ENCODE assay signal across 8 cellular contexts in the genomic region with DNA sequence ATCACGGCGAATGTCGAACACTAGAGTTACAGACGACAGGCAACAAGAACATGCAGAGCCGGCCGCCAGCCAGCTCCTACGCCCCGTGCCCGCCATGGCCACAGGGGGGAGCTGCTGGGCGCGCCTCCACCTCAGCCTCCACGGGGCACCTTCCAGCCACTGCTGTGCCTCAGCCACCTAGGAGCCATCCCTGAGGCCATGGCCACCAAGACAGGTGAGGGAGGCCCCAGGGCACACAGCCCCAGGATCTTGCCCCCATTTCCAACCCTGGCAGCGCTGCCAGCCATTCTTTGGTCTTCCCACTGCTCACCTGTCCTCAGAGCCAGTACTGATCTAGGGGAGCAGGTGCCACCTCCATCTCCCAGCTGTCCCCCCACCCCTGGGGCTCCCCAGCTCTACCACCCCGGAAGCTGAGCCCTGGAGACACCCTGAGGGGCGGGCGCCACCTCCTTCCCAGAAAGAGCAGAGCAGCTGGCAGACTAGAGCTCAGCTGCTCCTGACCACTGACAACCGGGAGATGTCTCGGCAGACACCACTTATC. TPM values are rescaled to one million over a fixed set of nuclear protein-coding genes. Genes with fewer than 3 reads are reported as not detected.
A peak's percentile ranks its signal among the peaks of the same experiment; 100 is the strongest.
DNase-seq lines count a peak whose midpoint lies in the region; ATAC-seq and TF ChIP-seq lines count a peak whose summit lies in the region.

No MANE protein-coding gene starts in this region.

- H3K4ac ChIP-seq in IMR-90 (ENCODE audit: low read depth, low read length) = no peak overlapping the region

- H3K56ac ChIP-seq in IMR-90 (ENCODE audit: extremely low read depth, insufficient read depth, low read length) = no peak overlapping the region

- H3K27me3 ChIP-seq in DND-41 (ENCODE audit: insufficient read depth, low read length, poor library complexity) (no peaks in the 10 kb centered on the region), IMR-90 (ENCODE audit: control insufficient read depth, insufficient read depth, low read length) (no peaks in the 10 kb centered on the region), brain microvascular endothelial cell (replicated peaks) (no peaks in the 10 kb centered on the region), kidney epithelial cell (ENCODE audit: control insufficient read depth, insufficient read depth, low read length) (no peaks in the 10 kb centered on the region)

- no peak overlapping the region for H4K5ac ChIP-seq in IMR-90 (ENCODE audit: low read depth, low read length)

- H3K4me3 ChIP-seq in DND-41 (ENCODE audit: low read depth in 1 of 2, low read length in 2 of 2) (no peak overlapping the region), IMR-90 (ENCODE audit: insufficient read depth, low read depth, low read length) (no peak overlapping the region), brain microvascular endothelial cell (ENCODE audit: low read depth, low read length) (no peak overlapping the region), kidney epithelial cell (ENCODE audit: low read depth, low read length) (no peak overlapping the region)

- no peak overlapping the region for H2BK5ac ChIP-seq in IMR-90 (ENCODE audit: low read depth, low read length, poor library complexity, severe bottlenecking)

- H4K20me1 ChIP-seq in DND-41 (ENCODE audit: insufficient read depth, low read length) = peaks cover 28% of the 10 kb centered on the region
- peaks cover 7% of the 10 kb centered on the region; the same call in 1 of the 2 replicates for H4K20me1 ChIP-seq in IMR-90 (ENCODE audit: insufficient read depth, low read length)

- no peak overlapping the region for H2BK120ac ChIP-seq in IMR-90 (ENCODE audit: low read depth, low read length)

- DNase-seq in DND-41 (peak; percentile 61), IMR-90 (peak; percentile 12), UCSD-AML1 (lab: John Stamatoyannopoulos, UW; ENCODE audit: unreplicated experiment) (peak; percentile 58), brain microvascular endothelial cell (no peak), kidney epithelial cell (ENCODE audit: low read depth) (no peak), middle frontal gyrus (ENCODE audit: extremely low spot score, low spot score) (no peak)
- DNase-seq in stimulated activated CD4-positive, alpha-beta T cell treated with anti-CD3 and anti-CD28 coated beads, TNF-alpha, amount 100 ng/mL, for 4 hours (ENCODE audit: low read depth in 3 of 3) = peak; percentile 50 to 54 (median 52)

- intact Hi-C loops in IMR-90 (cut with micrococcal nuclease) = no loop called here

- H3K9me1 ChIP-seq in IMR-90 (ENCODE audit: insufficient read depth, low read length) = no peaks in the 10 kb centered on the region

- H3K4me2 ChIP-seq in DND-41 (ENCODE audit: insufficient read depth, low read length) = no peak overlapping the region
- H3K4me2 ChIP-seq in IMR-90 (ENCODE audit: low read depth, low read length) = no peak overlapping the region

- TF ChIP-seq POLR2A in IMR-90 (IDR thresholded peaks at IDR 0.05; ENCODE audit: low read depth, low read length) = no peak

- H4K8ac ChIP-seq in IMR-90 (ENCODE audit: low read depth in 2 of 2, low read length in 2 of 2) = peak overlapping the region in 1 of 2 experiments; percentile 34; a peak in 1 of 4 replicates

- CTCF ChIA-PET in IMR-90 (lab: Yijun Ruan, JAX) = interaction anchor here (1.3 kb wide), 1 partner anchor 20 kb away, joined by 3 read pairs; no protein-coding TSS in a partner anchor

- H2BK15ac ChIP-seq in IMR-90 (ENCODE audit: low read depth, low read length) = no peak overlapping the region

- H2BK20ac ChIP-seq in IMR-90 (ENCODE audit: low read depth, low read length) = no peak overlapping the region

- no peak overlapping the region for H2AFZ ChIP-seq in DND-41 (ENCODE audit: low read depth, low read length)
- peak overlapping the region; percentile 54 for H2AFZ ChIP-seq in IMR-90 (replicated peaks; ENCODE audit: low read length, poor library complexity)

- ATAC-seq in DND-41 (ENCODE audit: insufficient read depth, low read depth) (peak; percentile 89), IMR-90 (ENCODE audit: low read depth) (peak; percentile 80), GM21529 (IDR thresholded peaks at IDR 0.05; ENCODE audit: unreplicated experiment) (no peak)

- no peak overlapping the region for H3K18ac ChIP-seq in IMR-90 (ENCODE audit: low read depth, low read length)

- in situ Hi-C loops in IMR-90 (cut with MboI; ENCODE audit: low sequenced_read_pairs) (no loop called here), brain microvascular endothelial cell (cut with HindIII; ENCODE audit: low pct_ligation_motif_present, low sequenced_read_pairs) (no loop called here)

- H3K14ac ChIP-seq in IMR-90 (replicated peaks; ENCODE audit: low read depth, low read length) = no peak overlapping the region

- H3K27ac ChIP-seq in DND-41 (ENCODE audit: low read length) (no peak overlapping the region), IMR-90 (ENCODE audit: insufficient read depth, low read length) (no peak overlapping the region), brain microvascular endothelial cell (no peak overlapping the region)

- 61% methylated on average over 9 of the region's 18 CpGs; no CpG with 5 or more reads in 1 of the 2 experiments for WGBS in IMR-90 (ENCODE audit: extremely low coverage in 2 of 2, insufficient read length in 1 of 2), 2 experiments

- TF ChIP-seq CTCF in DND-41 (IDR thresholded peaks at IDR 0.05; ENCODE audit: borderline replicate concordance, extremely low read depth, low read length, poor library complexity, severe bottlenecking) (peak; percentile 87), IMR-90 (conservative IDR thresholded peaks at IDR 0.05; ENCODE audit: low read depth, low read length) (peak; percentile 55), brain microvascular endothelial cell (IDR thresholded peaks at IDR 0.05; ENCODE audit: low read depth, low read length, missing control alignments) (peak; percentile 88), kidney epithelial cell (IDR thresholded peaks at IDR 0.05; ENCODE audit: insufficient read depth, low read length, poor library complexity, severe bottlenecking) (peak; percentile 92)

- H3K9me3 ChIP-seq in DND-41 (ENCODE audit: insufficient read depth, low read length, severe bottlenecking) = no peaks in the 10 kb centered on the region
- H3K9me3 ChIP-seq in IMR-90 (ENCODE audit: control insufficient read depth, insufficient read depth, low read length) = no peaks in the 10 kb centered on the region

- TF ChIP-seq RAD21 in IMR-90 (IDR thresholded peaks at IDR 0.05; ENCODE audit: low read length) = peak; percentile 54

- peak overlapping the region; percentile 40 for H2AK9ac ChIP-seq in IMR-90 (replicated peaks; ENCODE audit: low read depth, low read length, poor library complexity)

- no peak overlapping the region for H4K91ac ChIP-seq in IMR-90 (ENCODE audit: insufficient read depth, low read depth, low read length)

- no peaks in the 10 kb centered on the region for H3K4me1 ChIP-seq in DND-41 (ENCODE audit: insufficient read depth, low read length)
- H3K4me1 ChIP-seq in IMR-90 (ENCODE audit: control insufficient read depth, insufficient read depth, low read length) = no peaks in the 10 kb centered on the region

- H3K9ac ChIP-seq in DND-41 (ENCODE audit: low read depth, low read length) (no peak overlapping the region), IMR-90 (ENCODE audit: low read depth, low read length) (no peak overlapping the region)

- no peak overlapping the region for H2AK5ac ChIP-seq in IMR-90 (ENCODE audit: low read depth, low read length)

- dilution Hi-C loops in IMR-90 (cut with HindIII; ENCODE audit: low sequenced_read_pairs, unreplicated experiment) = no loop called here

- POLR2A ChIA-PET in IMR-90 (lab: Charles Lee; ENCODE audit: unreplicated experiment) = no interaction called here

- no peak overlapping the region for H3K23ac ChIP-seq in IMR-90 (ENCODE audit: low read depth, low read length)

- BruUV-seq in IMR-90 (replicated peaks; lab: Mats Ljungman, UMichigan) = no TSS peak

- H3K79me1 ChIP-seq in IMR-90 (ENCODE audit: low read depth in 1 of 2, low read length in 2 of 2) = peaks cover 3 to 45% of the 10 kb centered on the region in 2 experiments

- H3K36me3 ChIP-seq in DND-41 (ENCODE audit: insufficient read depth, low read length) (peaks cover 76% of the 10 kb centered on the region), IMR-90 (ENCODE audit: control insufficient read depth, insufficient read depth, low read length) (peaks cover 55% of the 10 kb centered on the region), brain microvascular endothelial cell (replicated peaks) (peaks cover 45% of the 10 kb centered on the region), kidney epithelial cell (ENCODE audit: control insufficient read depth, insufficient read depth, low read length) (peaks cover 4% of the 10 kb centered on the region)

- peaks cover 33% of the 10 kb centered on the region for H3K79me2 ChIP-seq in DND-41 (ENCODE audit: insufficient read depth, low read length)

TF ChIP-seq in IMR-90, 13 proteins besides CTCF, POLR2A, EP300 and RAD21 (continues in another document):
- TF ChIP-seq FOS (IDR thresholded peaks at IDR 0.05; ENCODE audit: low read depth, low read length) (no peak), CHD1 (IDR thresholded peaks at IDR 0.05; ENCODE audit: low read depth, low read length) (no peak), SMC3 (IDR thresholded peaks at IDR 0.05; ENCODE audit: low read depth, low read length) (peak; percentile 51)

RNA-seq across cellular contexts. Expression of a gene that starts 11.8 kb away (rescaled TPM):
- total RNA-seq in IMR-90 (2012; rRNA removed) (14.7 and 14.9 TPM in 2 replicates), kidney epithelial cell (103 and 104 TPM in 2 replicates)
- 70.8 and 85.2 TPM in 2 replicates for polyA plus RNA-seq in IMR-90 (2012; rRNA removed)
- 103 and 128 TPM in 2 replicates for polyA plus RNA-seq in IMR-90 (2012; cell fraction: cytosol; rRNA removed)
- 113 and 180 TPM in 2 replicates for polyA plus RNA-seq in IMR-90 (2012; cell fraction: nucleus; rRNA removed; ENCODE audit: low replicate concordance)

RNA-seq across cellular contexts. Expression of a gene that starts 11.9 kb away (rescaled TPM):
- total RNA-seq in IMR-90 (2012; rRNA removed) (38.0 and 46.4 TPM in 2 replicates), kidney epithelial cell (138 and 144 TPM in 2 replicates)
- polyA plus RNA-seq in IMR-90 (2012; rRNA removed) = 52.9 and 77.8 TPM in 2 replicates
- polyA plus RNA-seq in IMR-90 (2012; cell fraction: cytosol; rRNA removed) = 87.2 and 116 TPM in 2 replicates
- 39.9 and 72.5 TPM in 2 replicates for polyA plus RNA-seq in IMR-90 (2012; cell fraction: nucleus; rRNA removed; ENCODE audit: low replicate concordance)

RNA-seq across cellular contexts. Expression of a gene that starts 30.1 kb away (rescaled TPM):
- total RNA-seq in IMR-90 (2012; rRNA removed) (0.36 and 0.56 TPM in 2 replicates), kidney epithelial cell (1.2 and 5.8 TPM in 2 replicates)
- polyA plus RNA-seq in IMR-90 (2012; rRNA removed) = 0.65 and 0.77 TPM in 2 replicates
- polyA plus RNA-seq in IMR-90 (2012; cell fraction: cytosol; rRNA removed) = 0.40 and 0.73 TPM in 2 replicates
- polyA plus RNA-seq in IMR-90 (2012; cell fraction: nucleus; rRNA removed; ENCODE audit: low replicate concordance) = 4.2 and 8.4 TPM in 2 replicates

RNA-seq across cellular contexts. Expression of a gene that starts 50.9 kb away (rescaled TPM):
- total RNA-seq in IMR-90 (2012; rRNA removed) (3.6 and 4.1 TPM in 2 replicates), kidney epithelial cell (9.8 and 19.3 TPM in 2 replicates)
- polyA plus RNA-seq in IMR-90 (2012; rRNA removed) = 13.3 and 15.1 TPM in 2 replicates
- polyA plus RNA-seq in IMR-90 (2012; cell fraction: cytosol; rRNA removed) = 12.7 and 18.2 TPM in 2 replicates
- polyA plus RNA-seq in IMR-90 (2012; cell fraction: nucleus; rRNA removed; ENCODE audit: low replicate concordance) = 40.8 and 67.0 TPM in 2 replicates

RNA-seq across cellular contexts. Expression of a gene that starts 54.1 kb away (rescaled TPM):
- total RNA-seq in IMR-90 (2012; rRNA removed) (30.8 and 45.0 TPM in 2 replicates), kidney epithelial cell (129 and 139 TPM in 2 replicates)
- polyA plus RNA-seq in IMR-90 (2012; rRNA removed) = 113 and 140 TPM in 2 replicates
- 47.2 and 66.3 TPM in 2 replicates for polyA plus RNA-seq in IMR-90 (2012; cell fraction: cytosol; rRNA removed)
- polyA plus RNA-seq in IMR-90 (2012; cell fraction: nucleus; rRNA removed; ENCODE audit: low replicate concordance) = 119 and 179 TPM in 2 replicates

Comparison
In these comparisons a context has a peak if more than half of its experiments do, and no peak if none do; other contexts are left out.
1. DNase-seq: peak in DND-41 (single experiment), IMR-90 (single experiment), UCSD-AML1 (single experiment) and stimulated activated CD4-positive, alpha-beta T cell treated with anti-CD3 and anti-CD28 coated beads, TNF-alpha, amount 100 ng/mL, for 4 hours (3 of 3); none in brain microvascular endothelial cell (single experiment), kidney epithelial cell (single experiment) and middle frontal gyrus (single experiment).
2. Peak in every context shown above with its lines, with median percentiles within 50 percentile points of each other: CTCF ChIP-seq.